Comparison of ENCODE assay signal across 8 cellular contexts in the genomic region with DNA sequence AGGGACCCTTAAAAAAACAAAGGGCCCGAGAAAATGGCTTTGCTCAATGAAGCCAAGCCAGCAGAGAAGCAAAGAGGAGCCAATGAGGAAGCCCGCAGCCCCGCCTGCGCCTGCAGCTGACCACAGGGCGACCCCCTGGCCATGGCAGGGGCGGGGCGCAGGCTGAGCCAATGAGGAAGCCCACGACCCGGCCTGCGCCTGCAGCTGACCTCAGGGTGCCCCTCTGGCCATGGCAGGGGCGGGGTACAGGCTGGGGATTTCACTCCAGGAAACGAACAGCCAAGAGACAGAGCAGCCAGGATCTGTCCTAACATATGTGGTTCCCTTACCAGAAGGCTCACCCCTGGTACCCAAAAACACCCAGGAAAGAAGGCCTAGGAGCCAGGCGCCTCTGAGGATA.
DNase-seq lines count a peak whose midpoint lies in the region; ATAC-seq, FAIRE-seq and TF ChIP-seq lines count a peak whose summit lies in the region.
"Had no signal": no experiment of that assay in that cellular context is flagged by ENCODE, and none has a peak within 500 bp of the region (broad histone marks: within the 10 kb centered on the region; RNA-seq: fewer than 3 reads in every experiment).

No MANE protein-coding gene starts in this region.

- H3K4me2 ChIP-seq in GM23248 (ENCODE audit: unreplicated experiment), result no peak overlapping the region
- peak overlapping the region; percentile 55 for H3K4me2 ChIP-seq in endothelial cell of umbilical vein (ENCODE audit: insufficient read depth, low read length)

- POLR2A ChIA-PET in endothelial cell of umbilical vein (lab: Charles Lee), result interaction anchor here (0.7 kb wide), 1 partner anchor 66 kb away, joined by 5 read pairs; no protein-coding TSS in a partner anchor

- H3K9me3 Mint-ChIP-seq in progenitor cell of endocrine pancreas (ENCODE audit: low read depth), result no peaks in the 10 kb centered on the region

- no TSS peak for BruUV-seq in endothelial cell of umbilical vein (replicated peaks; lab: Mats Ljungman, UMichigan)

- H3K27me3 ChIP-seq in GM23248 (replicated peaks; ENCODE audit: insufficient read depth) (no peaks in the 10 kb centered on the region), RWPE2 (ENCODE audit: insufficient read depth, poor library complexity, severe bottlenecking) (no peaks in the 10 kb centered on the region), endothelial cell of umbilical vein (ENCODE audit: control insufficient read depth in 2 of 2, insufficient read depth in 2 of 2, low read length in 2 of 2) (no peaks in the 10 kb centered on the region), tibial artery (no peaks in the 10 kb centered on the region)

- TF ChIP-seq CTCF in RWPE2 (IDR thresholded peaks at IDR 0.05; ENCODE audit: poor library complexity, severe bottlenecking) (no peak), endothelial cell of umbilical vein (IDR thresholded peaks at IDR 0.05; ENCODE audit: extremely low read depth in 1 of 2, insufficient read depth in 1 of 2, low read depth in 1 of 2, low read length in 2 of 2) (no peak), progenitor cell of endocrine pancreas (IDR thresholded peaks at IDR 0.05; ENCODE audit: unreplicated experiment) (no peak), tibial artery (IDR thresholded peaks at IDR 0.05) (no peak)

- H3K27me3 Mint-ChIP-seq in progenitor cell of endocrine pancreas, result no peaks in the 10 kb centered on the region

- H4K20me1 ChIP-seq in GM23248 (ENCODE audit: insufficient read depth) (no peaks in the 10 kb centered on the region), endothelial cell of umbilical vein (replicated peaks; ENCODE audit: control insufficient read depth, extremely low read depth, insufficient read depth, low read length) (no peaks in the 10 kb centered on the region)

- H3K9me1 ChIP-seq in endothelial cell of umbilical vein (replicated peaks; ENCODE audit: control insufficient read depth, extremely low read depth, insufficient read depth, low read length), result no peaks in the 10 kb centered on the region

- peak; percentile 38 for FAIRE-seq in endothelial cell of umbilical vein (lab: Jason Lieb, UNC)

- ATAC-seq in RWPE2 (ENCODE audit: low read depth), result no peak
- ATAC-seq in HG03097 (IDR thresholded peaks at IDR 0.05; ENCODE audit: low FRiP score, unreplicated experiment), result no peak
- ATAC-seq in HG02763 (IDR thresholded peaks at IDR 0.05; ENCODE audit: unreplicated experiment), result no peak

- H3K36me3 ChIP-seq in GM23248 (ENCODE audit: low read depth) (peaks cover 8% of the 10 kb centered on the region; the same call in 1 of the 2 replicates), RWPE2 (ENCODE audit: low read depth) (peaks cover 55% of the 10 kb centered on the region), endothelial cell of umbilical vein (ENCODE audit: control insufficient read depth in 2 of 2, extremely low read depth in 1 of 2, insufficient read depth in 2 of 2, low read length in 2 of 2) (peaks cover 11 to 25% of the 10 kb centered on the region in 2 experiments), tibial artery (peaks cover 0 to 36% (median 29%) of the 10 kb centered on the region in 3 donors)

- H3K36me3 Mint-ChIP-seq in progenitor cell of endocrine pancreas (ENCODE audit: insufficient read depth), result peaks cover 14% of the 10 kb centered on the region

- H3K9ac ChIP-seq in GM23248, result no peak overlapping the region
- peak overlapping the region; percentile 71 for H3K9ac ChIP-seq in endothelial cell of umbilical vein (replicated peaks; ENCODE audit: extremely low read depth, insufficient read depth, low read length)

- 0 out of 2 replicates have a peak, but pooled peaks cover 6% of the 10 kb centered on the region for H3F3A ChIP-seq in GM23248 (ENCODE audit: insufficient read depth)

- H3K79me2 ChIP-seq in GM23248 (ENCODE audit: insufficient read depth) (peaks cover 93% of the 10 kb centered on the region), endothelial cell of umbilical vein (ENCODE audit: control insufficient read depth, insufficient read depth, low read length) (peaks cover 57% of the 10 kb centered on the region)

- H3K4me3 ChIP-seq in GM23248 (no peak overlapping the region), RWPE2 (ENCODE audit: severe bottlenecking) (no peak overlapping the region), endothelial cell of umbilical vein (replicated peaks in 1 of 3; ENCODE audit: insufficient read depth in 1 of 3, low read depth in 1 of 3, low read length in 3 of 3) (no peak overlapping the region), tibial artery (no peak overlapping the region)

- no peaks in the 10 kb centered on the region for H3K9me3 ChIP-seq in GM23248 (ENCODE audit: low read depth)
- no peaks in the 10 kb centered on the region for H3K9me3 ChIP-seq in RWPE2 (ENCODE audit: severe bottlenecking)
- H3K9me3 ChIP-seq in endothelial cell of umbilical vein (replicated peaks; ENCODE audit: control insufficient read depth, insufficient read depth, low read length), result no peaks in the 10 kb centered on the region
- H3K9me3 ChIP-seq in tibial artery, result no peaks in the 10 kb centered on the region

- in situ Hi-C loops in GM23248 (cut with MboI), result no loop called here

- no peaks in the 10 kb centered on the region for H3K9me2 ChIP-seq in GM23248 (ENCODE audit: insufficient read depth)

- H2AFZ ChIP-seq in GM23248, result no peak overlapping the region
- no peak overlapping the region for H2AFZ ChIP-seq in endothelial cell of umbilical vein (ENCODE audit: low read depth, low read length)

- peaks cover 37% of the 10 kb centered on the region for H3K4me1 Mint-ChIP-seq in progenitor cell of endocrine pancreas (ENCODE audit: low read depth)

- H3K27ac ChIP-seq in GM23248, result peak overlapping the region; percentile 88
- H3K27ac ChIP-seq in RWPE2 (ENCODE audit: poor library complexity, severe bottlenecking), result peak overlapping the region; percentile 75
- peak overlapping the region; percentile 91 for H3K27ac ChIP-seq in endothelial cell of umbilical vein (ENCODE audit: insufficient read depth, low read depth, low read length)
- peak overlapping the region in 1 of 2 donors; percentile 14 for H3K27ac ChIP-seq in tibial artery

- DNase-seq in GM23248, result no peak
- DNase-seq in RWPE2 (ENCODE audit: low spot score), result no peak
- peak; percentile 26 for DNase-seq in endothelial cell of umbilical vein (ENCODE audit: low read depth, low spot score)
- no peak for DNase-seq in progenitor cell of endocrine pancreas (ENCODE audit: low spot score, unreplicated experiment)
- no peak for DNase-seq in tibial artery
- DNase-seq: NCI-H2081 treated with DMSO at 0.1 percent for 48 hours had no signal

- intact Hi-C loops in endothelial cell of umbilical vein (cut with micrococcal nuclease) (no loop called here), tibial artery (cut with DNase I; ENCODE audit: low total_unique reads) (no loop called here)

- no peak overlapping the region for H3K4me3 Mint-ChIP-seq in progenitor cell of endocrine pancreas (ENCODE audit: low read depth)

- H3K27ac Mint-ChIP-seq in progenitor cell of endocrine pancreas, result peak overlapping the region; percentile 59

- dilution Hi-C loops in endothelial cell of umbilical vein (cut with MboI; ENCODE audit: extremely low pct_ligation_motif_present, low sequenced_read_pairs), result no loop called here

- H3K4me1 ChIP-seq in GM23248 (ENCODE audit: insufficient read depth) (peaks cover 15% of the 10 kb centered on the region), RWPE2 (ENCODE audit: insufficient read depth, poor library complexity, severe bottlenecking) (peaks cover 19% of the 10 kb centered on the region), endothelial cell of umbilical vein (ENCODE audit: control insufficient read depth, extremely low read depth, insufficient read depth, low read length) (peaks cover 29% of the 10 kb centered on the region), tibial artery (peaks cover 0 to 22% (median 9%) of the 10 kb centered on the region in 4 donors)

- TF ChIP-seq POLR2A in endothelial cell of umbilical vein (IDR thresholded peaks at IDR 0.05; ENCODE audit: low read depth, low read length), result no peak

- 80 to 82% methylated on average over 13 of the region's 13 CpGs for WGBS in GM23248 (ENCODE audit: low coverage in 1 of 2, low lambda C conversion rate in 2 of 2, missing lambda C conversion rate in 2 of 2), 2 experiments

- CTCF ChIA-PET in endothelial cell of umbilical vein (lab: Charles Lee), result interaction anchor here (1.3 to 1.5 kb wide), 5 partner anchors 8 to 198 kb away, joined by 3 to 7 read pairs (median 4); no protein-coding TSS in a partner anchor

TF ChIP-seq in endothelial cell of umbilical vein, 7 proteins besides CTCF, POLR2A, EP300 and RAD21:
- no peak for TF ChIP-seq JUN (IDR thresholded peaks at IDR 0.05; ENCODE audit: borderline replicate concordance, insufficient read depth, insufficient read length, low read depth)
- no peak for TF ChIP-seq FOS (IDR thresholded peaks at IDR 0.05; ENCODE audit: borderline replicate concordance, insufficient read depth, low read length)
- TF ChIP-seq, protein P1, sequence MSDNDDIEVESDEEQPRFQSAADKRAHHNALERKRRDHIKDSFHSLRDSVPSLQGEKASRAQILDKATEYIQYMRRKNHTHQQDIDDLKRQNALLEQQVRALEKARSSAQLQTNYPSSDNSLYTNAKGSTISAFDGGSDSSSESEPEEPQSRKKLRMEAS (IDR thresholded peaks at IDR 0.05; ENCODE audit: insufficient read depth, insufficient read length), result no peak
- TF ChIP-seq MYC (IDR thresholded peaks at IDR 0.05; ENCODE audit: low read depth, low read length), result no peak
- TF ChIP-seq POLR2AphosphoS5 (IDR thresholded peaks at IDR 0.05; ENCODE audit: insufficient read depth, low read depth, low read length), result no peak
- TF ChIP-seq GATA2 (IDR thresholded peaks at IDR 0.05; ENCODE audit: insufficient read depth, insufficient read length, low read depth, low read length), result no peak
- TF ChIP-seq EZH2 (IDR thresholded peaks at IDR 0.05; ENCODE audit: borderline replicate concordance, low read depth, low read length, severe bottlenecking), result no peak
